ENCODE assay signal across 11 cellular contexts in the genomic region with DNA sequence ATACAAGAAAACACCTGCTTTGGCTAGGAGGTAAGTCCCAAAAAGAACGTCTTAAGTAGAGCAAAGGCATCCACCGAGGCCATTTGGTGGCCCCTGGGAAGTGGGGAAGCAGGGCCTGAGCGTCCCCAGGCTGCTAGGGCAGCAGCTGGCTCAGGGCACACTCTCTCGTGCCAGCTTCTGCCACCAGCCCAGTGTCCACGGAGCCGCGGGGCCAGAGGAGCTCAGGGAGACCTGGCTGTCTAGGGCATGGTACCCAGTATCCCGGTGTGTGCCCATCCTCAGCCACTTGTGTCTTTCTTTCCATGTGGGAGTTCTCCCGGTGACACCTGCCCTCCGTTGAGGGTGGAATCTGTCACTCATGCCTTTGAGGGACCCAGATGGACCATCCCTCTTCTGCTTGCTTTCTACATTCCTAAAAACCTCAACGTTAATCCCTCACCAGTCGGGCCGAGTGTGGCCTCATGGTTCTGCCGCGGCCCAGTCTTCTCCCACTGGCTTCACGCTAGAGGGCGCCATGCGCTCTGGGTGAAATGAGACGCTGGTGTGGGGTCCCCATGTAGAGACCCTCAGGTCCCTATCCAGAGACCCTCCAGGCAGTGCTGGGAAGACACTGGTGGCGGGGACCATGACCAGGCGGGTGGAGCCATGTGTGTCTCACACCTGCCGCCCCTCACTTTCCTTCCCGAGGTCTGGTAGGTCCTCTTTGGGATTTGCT. TPM values are rescaled to one million over a fixed set of nuclear protein-coding genes. Genes with fewer than 3 reads are reported as not detected.
DNase-seq lines count a peak whose midpoint lies in the region; ATAC-seq, FAIRE-seq and TF ChIP-seq lines count a peak whose summit lies in the region.
"Had no signal": no experiment of that assay in that cellular context is flagged by ENCODE, and none has a peak within 500 bp of the region (broad histone marks: within the 10 kb centered on the region; RNA-seq: fewer than 3 reads in every experiment).

No MANE protein-coding gene starts in this region.

- H3K4me3 ChIP-seq in A549, result no peak overlapping the region
- no peak overlapping the region for H3K4me3 ChIP-seq in HFF-Myc (replicated peaks; ENCODE audit: low read depth, low read length)
- H3K4me3 ChIP-seq in choroid plexus epithelial cell (ENCODE audit: low read depth, low read length), result no peak overlapping the region

- no peak overlapping the region for H3K27ac ChIP-seq in A549

- 91% methylated on average over 19 of the region's 23 CpGs for WGBS in A549 (ENCODE audit: missing lambda C conversion rate)

- peak; percentile 46; the same call in 2 of the 3 replicates for TF ChIP-seq CTCF in A549 (IDR thresholded peaks at IDR 0.05)
- peak; percentile 28 for TF ChIP-seq CTCF in HFF-Myc (IDR thresholded peaks at IDR 0.05; ENCODE audit: low read depth, low read length, missing control alignments)
- TF ChIP-seq CTCF in choroid plexus epithelial cell (conservative IDR thresholded peaks at IDR 0.05; ENCODE audit: low read depth, low read length), result peak; percentile 53

- DNase-seq in A549 (ENCODE audit: low read depth in 1 of 2, low spot score in 1 of 2) (no peak), HFF-Myc (ENCODE audit: extremely low read depth, low read depth) (no peak), choroid plexus epithelial cell (ENCODE audit: low read depth) (no peak), myocyte (ENCODE audit: low read depth) (peak; percentile 3), DMS 273 (lab: John Stamatoyannopoulos, UW; ENCODE audit: unreplicated experiment) (no peak), NCI-H345 (lab: John Stamatoyannopoulos, UW) (no peak)
- DNase-seq: activated gamma-delta T cell, cortex of kidney, NCI-H1105 had no signal

- no peak for TF ChIP-seq POLR2A in A549 (IDR thresholded peaks at IDR 0.05; ENCODE audit: low read length)

- CTCF ChIA-PET in A549 (lab: Yijun Ruan, JAX), result interaction anchor here (0.7 to 1.4 kb wide), 3 partner anchors 12 to 19 kb away, joined by 3 to 4 read pairs (median 3); no protein-coding TSS in a partner anchor

- no peaks in the 10 kb centered on the region for H3K9me3 ChIP-seq in A549

- no peak for FAIRE-seq in A549 (lab: Jason Lieb, UNC)

- POLR2A ChIA-PET in A549 (lab: Yijun Ruan, JAX), result no interaction called here

- ATAC-seq in A549 (peak; percentile 37 to 45; a peak in 3 of 6 replicates), GM18502 (IDR thresholded peaks at IDR 0.05; ENCODE audit: poor library complexity, unreplicated experiment) (no peak), esophagus mucosa (no peak)

- no peak for TF ChIP-seq RAD21 in A549 (conservative IDR thresholded peaks at IDR 0.05 in 1 of 2, IDR thresholded peaks at IDR 0.05 in 1 of 2)

- H3K4me1 ChIP-seq in A549, result no peaks in the 10 kb centered on the region

- no peak overlapping the region for H3K4me2 ChIP-seq in A549

- TF ChIP-seq EP300 in A549 (IDR thresholded peaks at IDR 0.05), result no peak

TF ChIP-seq in A549, 52 proteins besides CTCF, POLR2A, EP300 and RAD21:
- no peak for TF ChIP-seq NR3C1 (IDR thresholded peaks at IDR 0.05)
- TF ChIP-seq EHF (CRISPR knock-in tag; IDR thresholded peaks at IDR 0.05), result no peak
- TF ChIP-seq CBX8 (IDR thresholded peaks at IDR 0.05), result no peak
- TF ChIP-seq FOXS1 (CRISPR knock-in tag; IDR thresholded peaks at IDR 0.05), result no peak
- TF ChIP-seq, protein P1, sequence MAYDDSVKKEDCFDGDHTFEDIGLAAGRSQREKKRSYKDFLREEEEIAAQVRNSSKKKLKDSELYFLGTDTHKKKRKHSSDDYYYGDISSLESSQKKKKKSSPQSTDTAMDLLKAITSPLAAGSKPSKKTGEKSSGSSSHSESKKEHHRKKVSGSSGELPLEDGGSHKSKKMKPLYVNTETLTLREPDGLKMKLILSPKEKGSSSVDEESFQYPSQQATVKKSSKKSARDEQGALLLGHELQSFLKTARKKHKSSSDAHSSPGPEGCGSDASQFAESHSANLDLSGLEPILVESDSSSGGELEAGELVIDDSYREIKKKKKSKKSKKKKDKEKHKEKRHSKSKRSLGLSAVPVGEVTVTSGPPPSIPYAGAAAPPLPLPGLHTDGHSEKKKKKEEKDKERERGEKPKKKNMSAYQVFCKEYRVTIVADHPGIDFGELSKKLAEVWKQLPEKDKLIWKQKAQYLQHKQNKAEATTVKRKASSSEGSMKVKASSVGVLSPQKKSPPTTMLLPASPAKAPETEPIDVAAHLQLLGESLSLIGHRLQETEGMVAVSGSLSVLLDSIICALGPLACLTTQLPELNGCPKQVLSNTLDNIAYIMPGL (CRISPR knock-in tag; IDR thresholded peaks at IDR 0.05; ENCODE audit: borderline replicate concordance), result no peak
- TF ChIP-seq, protein P2, sequence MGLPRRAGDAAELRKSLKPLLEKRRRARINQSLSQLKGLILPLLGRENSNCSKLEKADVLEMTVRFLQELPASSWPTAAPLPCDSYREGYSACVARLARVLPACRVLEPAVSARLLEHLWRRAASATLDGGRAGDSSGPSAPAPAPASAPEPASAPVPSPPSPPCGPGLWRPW (IDR thresholded peaks at IDR 0.05), result no peak
- TF ChIP-seq GATA3 (IDR thresholded peaks at IDR 0.05; ENCODE audit: borderline replicate concordance), result no peak
- no peak for TF ChIP-seq RARB (CRISPR knock-in tag; IDR thresholded peaks at IDR 0.05)
- TF ChIP-seq, protein P3, sequence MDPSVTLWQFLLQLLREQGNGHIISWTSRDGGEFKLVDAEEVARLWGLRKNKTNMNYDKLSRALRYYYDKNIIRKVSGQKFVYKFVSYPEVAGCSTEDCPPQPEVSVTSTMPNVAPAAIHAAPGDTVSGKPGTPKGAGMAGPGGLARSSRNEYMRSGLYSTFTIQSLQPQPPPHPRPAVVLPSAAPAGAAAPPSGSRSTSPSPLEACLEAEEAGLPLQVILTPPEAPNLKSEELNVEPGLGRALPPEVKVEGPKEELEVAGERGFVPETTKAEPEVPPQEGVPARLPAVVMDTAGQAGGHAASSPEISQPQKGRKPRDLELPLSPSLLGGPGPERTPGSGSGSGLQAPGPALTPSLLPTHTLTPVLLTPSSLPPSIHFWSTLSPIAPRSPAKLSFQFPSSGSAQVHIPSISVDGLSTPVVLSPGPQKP (IDR thresholded peaks at IDR 0.05; ENCODE audit: low read depth, low read length), result no peak
- TF ChIP-seq SMC3 (IDR thresholded peaks at IDR 0.05), result no peak
- TF ChIP-seq ZNF302 (CRISPR knock-in tag; IDR thresholded peaks at IDR 0.05), result no peak
- TF ChIP-seq CBX2 (IDR thresholded peaks at IDR 0.05; ENCODE audit: borderline replicate concordance, low read depth), result no peak
- TF ChIP-seq JUNB (IDR thresholded peaks at IDR 0.05), result no peak
- TF ChIP-seq CHD2 (IDR thresholded peaks at IDR 0.05; ENCODE audit: low read length, partially characterized antibody), result no peak
- no peak for TF ChIP-seq ESRRA (IDR thresholded peaks at IDR 0.05; ENCODE audit: borderline replicate concordance, low read length)
- TF ChIP-seq, protein P4, sequence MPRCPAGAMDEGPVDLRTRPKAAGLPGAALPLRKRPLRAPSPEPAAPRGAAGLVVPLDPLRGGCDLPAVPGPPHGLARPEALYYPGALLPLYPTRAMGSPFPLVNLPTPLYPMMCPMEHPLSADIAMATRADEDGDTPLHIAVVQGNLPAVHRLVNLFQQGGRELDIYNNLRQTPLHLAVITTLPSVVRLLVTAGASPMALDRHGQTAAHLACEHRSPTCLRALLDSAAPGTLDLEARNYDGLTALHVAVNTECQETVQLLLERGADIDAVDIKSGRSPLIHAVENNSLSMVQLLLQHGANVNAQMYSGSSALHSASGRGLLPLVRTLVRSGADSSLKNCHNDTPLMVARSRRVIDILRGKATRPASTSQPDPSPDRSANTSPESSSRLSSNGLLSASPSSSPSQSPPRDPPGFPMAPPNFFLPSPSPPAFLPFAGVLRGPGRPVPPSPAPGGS (IDR thresholded peaks at IDR 0.05), result no peak
- TF ChIP-seq POLR2AphosphoS2 (conservative IDR thresholded peaks at IDR 0.05; ENCODE audit: low read length), result no peak

RNA-seq across cellular contexts. Expression of a gene that starts 9.5 kb away (rescaled TPM):
- polyA plus RNA-seq in A549 (2011; rRNA removed) (6.8 and 7.1 TPM in 2 replicates), A549 (2017; fragmentation: RNase III; extraction: RNeasy Plus Mini Kit Qiagen cat#74134 plus additional on column Dnase treatment) (17.6 to 22.7 TPM (median 21.8 TPM) in 3 replicates)
- 16.4 and 24.3 TPM in 2 replicates for polyA plus RNA-seq in A549 (2012; cell fraction: cytosol; rRNA removed)
- 118 and 171 TPM in 2 replicates for polyA plus RNA-seq in A549 (2012; cell fraction: nucleus; rRNA removed)
- 4.6 and 6.7 TPM in 2 replicates for polyA minus RNA-seq in A549 (2011; rRNA and poly(A)+ RNA removed)
- total RNA-seq in myocyte (37.2 and 41.8 TPM in 2 replicates), esophagus mucosa (18.0 TPM)
- 39.5 TPM for polyA plus RNA-seq in myocyte (2012)

Comparison
In these comparisons a context has a peak if more than half of its experiments do, and no peak if none do; other contexts are left out.
1. ATAC-seq: peak in A549 (2 of 2); none in GM18502 (single experiment) and esophagus mucosa (single experiment).
2. Peak in every context shown above with its lines, with median percentiles within 50 percentile points of each other: CTCF ChIP-seq.